Comparison of ENCODE assay signal across 10 cellular contexts in genomic region chr2:174617120-174617519, GRCh38. TPM values are rescaled to one million over a fixed set of nuclear protein-coding genes. Genes with fewer than 3 reads are reported as not detected.
A peak's percentile ranks its signal among the peaks of the same experiment; 100 is the strongest.
DNase-seq lines count a peak whose midpoint lies in the region; ATAC-seq and TF ChIP-seq lines count a peak whose summit lies in the region.
"Had no signal": no experiment of that assay in that cellular context is flagged by ENCODE, and none has a peak within 500 bp of the region (broad histone marks: within the 10 kb centered on the region; RNA-seq: fewer than 3 reads in every experiment).

No MANE protein-coding gene starts in this region.

- peaks cover 7 to 23% of the 10 kb centered on the region in 2 experiments for H3K79me1 ChIP-seq in IMR-90 (ENCODE audit: low read depth in 1 of 2, low read length in 2 of 2)

- POLR2A ChIA-PET in IMR-90 (lab: Charles Lee; ENCODE audit: unreplicated experiment) = no interaction called here
- POLR2A ChIA-PET in naive thymus-derived CD8-positive, alpha-beta T cell (lab: Charles Lee) = interaction anchor here (0.6 to 2.6 kb wide), 3 partner anchors 23 to 157 kb away, joined by 5 to 18 read pairs (median 7); no protein-coding TSS in a partner anchor

- H3K9me3 Mint-ChIP-seq in naive thymus-derived CD8-positive, alpha-beta T cell = no peaks in the 10 kb centered on the region

- no peak overlapping the region for H3K9ac ChIP-seq in BLaER1 treated with 17β-estradiol and CSF1 and Interleukin-3, amounts not matched to agents 10 nM and 100 nM
- H3K9ac ChIP-seq in IMR-90 (ENCODE audit: low read depth, low read length) = no peak overlapping the region

- no peak overlapping the region for H3K4me3 ChIP-seq in BLaER1 treated with 17β-estradiol and CSF1 and Interleukin-3, amounts not matched to agents 10 nM and 100 nM
- H3K4me3 ChIP-seq in IMR-90 (ENCODE audit: insufficient read depth, low read depth, low read length) = no peak overlapping the region
- no peak overlapping the region for H3K4me3 ChIP-seq in brain microvascular endothelial cell (ENCODE audit: low read depth, low read length)

- no peak overlapping the region for H3K27ac ChIP-seq in BLaER1 treated with 17β-estradiol and CSF1 and Interleukin-3, amounts not matched to agents 10 nM and 100 nM
- H3K27ac ChIP-seq in IMR-90 (ENCODE audit: insufficient read depth, low read length) (no peak overlapping the region), brain microvascular endothelial cell (no peak overlapping the region)

- peaks cover 4 to 55% (median 7%) of the 10 kb centered on the region in 3 donors for H3K36me3 Mint-ChIP-seq in naive thymus-derived CD8-positive, alpha-beta T cell

- no peaks in the 10 kb centered on the region for H3K27me3 Mint-ChIP-seq in naive thymus-derived CD8-positive, alpha-beta T cell

- H3K9me1 ChIP-seq in IMR-90 (ENCODE audit: insufficient read depth, low read length) = peaks cover 12% of the 10 kb centered on the region

- peak overlapping the region; percentile 18 to 90 (median 81) for H3K27ac Mint-ChIP-seq in naive thymus-derived CD8-positive, alpha-beta T cell

- H2AK9ac ChIP-seq in IMR-90 (replicated peaks; ENCODE audit: low read depth, low read length, poor library complexity) = no peak overlapping the region

- H2AK5ac ChIP-seq in IMR-90 (ENCODE audit: low read depth, low read length) = no peak overlapping the region

- H3K4me3 Mint-ChIP-seq in naive thymus-derived CD8-positive, alpha-beta T cell = peak overlapping the region in 9 of 10 donors; percentile 18 to 72 (median 65)

- ATAC-seq in IMR-90 (ENCODE audit: low read depth) (no peak), HG03196 (IDR thresholded peaks at IDR 0.05; ENCODE audit: unreplicated experiment) (no peak)
- ATAC-seq in naive thymus-derived CD8-positive, alpha-beta T cell = no peak

- H3K23ac ChIP-seq in IMR-90 (ENCODE audit: low read depth, low read length) = no peak overlapping the region

- peaks cover 0 to 82% (median 0%) of the 10 kb centered on the region in 11 experiments; a peak in 3 of 22 replicates for H4K20me1 ChIP-seq in BLaER1 treated with 17β-estradiol and CSF1 and Interleukin-3, amounts not matched to agents 10 nM and 100 nM
- H4K20me1 ChIP-seq in IMR-90 (ENCODE audit: insufficient read depth, low read length) = peaks cover 8% of the 10 kb centered on the region; the same call in 1 of the 2 replicates

- H3K18ac ChIP-seq in IMR-90 (ENCODE audit: low read depth, low read length) = no peak overlapping the region

- no peak for TF ChIP-seq RAD21 in IMR-90 (IDR thresholded peaks at IDR 0.05; ENCODE audit: low read length)

- no peak for DNase-seq in IMR-90
- DNase-seq in brain microvascular endothelial cell = no peak
- no peak for DNase-seq in naive thymus-derived CD8-positive, alpha-beta T cell
- DNase-seq in NCI-H2196 treated with DMSO at 0.1 percent for 48 hours (lab: John Stamatoyannopoulos, UW; ENCODE audit: unreplicated experiment) = no peak
- DNase-seq in mesenteric fat pad (ENCODE audit: low spot score) = no peak
- no peak for DNase-seq in mucosa of gallbladder (ENCODE audit: low spot score)
- DNase-seq: NCI-H510A treated with DMSO at 0.1 percent for 48 hours; stimulated activated CD4-positive, alpha-beta T cell treated with anti-CD3 and anti-CD28 coated beads, Interleukin-4, amount 100 ng/mL, for 4 hours had no signal

- no peak overlapping the region for H4K91ac ChIP-seq in IMR-90 (ENCODE audit: insufficient read depth, low read depth, low read length)

- CTCF ChIA-PET in IMR-90 (lab: Yijun Ruan, JAX) = no interaction called here

- no CpG with 5 or more reads among the region's 2 CpGs for WGBS in IMR-90 (ENCODE audit: extremely low coverage in 2 of 2, insufficient read length in 1 of 2), 2 experiments

- H2BK120ac ChIP-seq in IMR-90 (ENCODE audit: low read depth, low read length) = no peak overlapping the region

- H3K56ac ChIP-seq in IMR-90 (ENCODE audit: extremely low read depth, insufficient read depth, low read length) = no peak overlapping the region

- dilution Hi-C loops in IMR-90 (cut with HindIII; ENCODE audit: low sequenced_read_pairs, unreplicated experiment) = no loop called here

- H4K5ac ChIP-seq in IMR-90 (ENCODE audit: low read depth, low read length) = no peak overlapping the region; the same call in 1 of the 2 replicates

- no peaks in the 10 kb centered on the region for H3K27me3 ChIP-seq in BLaER1 treated with 17β-estradiol and CSF1 and Interleukin-3, amounts not matched to agents 10 nM and 100 nM
- no peaks in the 10 kb centered on the region for H3K27me3 ChIP-seq in IMR-90 (ENCODE audit: control insufficient read depth, insufficient read depth, low read length)
- H3K27me3 ChIP-seq in brain microvascular endothelial cell (replicated peaks) = no peaks in the 10 kb centered on the region

- no peak for TF ChIP-seq CTCF in IMR-90 (conservative IDR thresholded peaks at IDR 0.05; ENCODE audit: low read depth, low read length)
- TF ChIP-seq CTCF in brain microvascular endothelial cell (IDR thresholded peaks at IDR 0.05; ENCODE audit: low read depth, low read length, missing control alignments) = peak; percentile 18

- no peak overlapping the region for H2BK20ac ChIP-seq in IMR-90 (ENCODE audit: low read depth, low read length)

- peaks cover 0 to 61% (median 0%) of the 10 kb centered on the region in 11 experiments; a peak in 8 of 22 replicates for H3K36me3 ChIP-seq in BLaER1 treated with 17β-estradiol and CSF1 and Interleukin-3, amounts not matched to agents 10 nM and 100 nM
- H3K36me3 ChIP-seq in IMR-90 (ENCODE audit: control insufficient read depth, insufficient read depth, low read length) (no peaks in the 10 kb centered on the region; the same call in 1 of the 2 replicates), brain microvascular endothelial cell (replicated peaks) (no peaks in the 10 kb centered on the region)

- H3K4me1 Mint-ChIP-seq in naive thymus-derived CD8-positive, alpha-beta T cell = peaks cover 35 to 88% (median 79%) of the 10 kb centered on the region in 4 donors

- no peak overlapping the region for H4K8ac ChIP-seq in IMR-90 (ENCODE audit: low read depth in 2 of 2, low read length in 2 of 2)

- intact Hi-C loops in IMR-90 (cut with micrococcal nuclease) = no loop called here

- H3K9me3 ChIP-seq in BLaER1 treated with 17β-estradiol and CSF1 and Interleukin-3, amounts not matched to agents 10 nM and 100 nM (replicated peaks in 1 of 11) = no peaks in the 10 kb centered on the region
- no peaks in the 10 kb centered on the region for H3K9me3 ChIP-seq in IMR-90 (ENCODE audit: control insufficient read depth, insufficient read depth, low read length)

- H3K14ac ChIP-seq in IMR-90 (replicated peaks; ENCODE audit: low read depth, low read length) = 0 out of 2 replicates have a peak overlapping the region, but pooled peaks have one; percentile 23

- in situ Hi-C loops in IMR-90 (cut with MboI; ENCODE audit: low sequenced_read_pairs) = no loop called here
- in situ Hi-C loops in brain microvascular endothelial cell (cut with HindIII; ENCODE audit: low pct_ligation_motif_present, low sequenced_read_pairs) = no loop called here

- no peak overlapping the region for H3K4ac ChIP-seq in IMR-90 (ENCODE audit: low read depth, low read length)

- no peak overlapping the region for H2BK15ac ChIP-seq in IMR-90 (ENCODE audit: low read depth, low read length)

- no TSS peak for BruUV-seq in IMR-90 (replicated peaks; lab: Mats Ljungman, UMichigan)

- H3K4me2 ChIP-seq in BLaER1 treated with 17β-estradiol and CSF1 and Interleukin-3, amounts not matched to agents 10 nM and 100 nM = peak overlapping the region in 7 of 11 experiments; percentile 17 to 87 (median 60); a peak in 11 of 22 replicates
- H3K4me2 ChIP-seq in IMR-90 (ENCODE audit: low read depth, low read length) = no peak overlapping the region

- H2AFZ ChIP-seq in IMR-90 (replicated peaks; ENCODE audit: low read length, poor library complexity) = no peak overlapping the region

- peaks cover 21 to 60% (median 23%) of the 10 kb centered on the region in 10 experiments for H3K4me1 ChIP-seq in BLaER1 treated with 17β-estradiol and CSF1 and Interleukin-3, amounts not matched to agents 10 nM and 100 nM
- H3K4me1 ChIP-seq in IMR-90 (ENCODE audit: control insufficient read depth, insufficient read depth, low read length) = peaks cover 12% of the 10 kb centered on the region

- no peak overlapping the region for H2BK5ac ChIP-seq in IMR-90 (ENCODE audit: low read depth, low read length, poor library complexity, severe bottlenecking)

- TF ChIP-seq POLR2A in IMR-90 (IDR thresholded peaks at IDR 0.05; ENCODE audit: low read depth, low read length) = no peak

TF ChIP-seq in IMR-90, 13 proteins besides CTCF, POLR2A, EP300 and RAD21 (continues in another document):
- no peak for TF ChIP-seq RCOR1 (IDR thresholded peaks at IDR 0.05; ENCODE audit: insufficient replicate concordance, low read length)
- TF ChIP-seq MAZ (IDR thresholded peaks at IDR 0.05; ENCODE audit: borderline replicate concordance, low read depth, low read length) = no peak
- TF ChIP-seq FOS (IDR thresholded peaks at IDR 0.05; ENCODE audit: low read depth, low read length) = no peak
- TF ChIP-seq MXI1 (IDR thresholded peaks at IDR 0.05; ENCODE audit: borderline replicate concordance, low read depth, low read length) = no peak
- no peak for TF ChIP-seq CHD1 (IDR thresholded peaks at IDR 0.05; ENCODE audit: low read depth, low read length)
- no peak for TF ChIP-seq BHLHE40 (IDR thresholded peaks at IDR 0.05; ENCODE audit: low read depth, low read length)
- no peak for TF ChIP-seq MAFK (IDR thresholded peaks at IDR 0.05; ENCODE audit: low read depth, low read length)
- TF ChIP-seq, protein P1, sequence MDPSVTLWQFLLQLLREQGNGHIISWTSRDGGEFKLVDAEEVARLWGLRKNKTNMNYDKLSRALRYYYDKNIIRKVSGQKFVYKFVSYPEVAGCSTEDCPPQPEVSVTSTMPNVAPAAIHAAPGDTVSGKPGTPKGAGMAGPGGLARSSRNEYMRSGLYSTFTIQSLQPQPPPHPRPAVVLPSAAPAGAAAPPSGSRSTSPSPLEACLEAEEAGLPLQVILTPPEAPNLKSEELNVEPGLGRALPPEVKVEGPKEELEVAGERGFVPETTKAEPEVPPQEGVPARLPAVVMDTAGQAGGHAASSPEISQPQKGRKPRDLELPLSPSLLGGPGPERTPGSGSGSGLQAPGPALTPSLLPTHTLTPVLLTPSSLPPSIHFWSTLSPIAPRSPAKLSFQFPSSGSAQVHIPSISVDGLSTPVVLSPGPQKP (IDR thresholded peaks at IDR 0.05; ENCODE audit: borderline replicate concordance, low read depth, low read length) = no peak
- TF ChIP-seq NFE2L2 (IDR thresholded peaks at IDR 0.05; ENCODE audit: low read depth, low read length) = no peak
- TF ChIP-seq RFX5 (IDR thresholded peaks at IDR 0.05; ENCODE audit: low read depth, low read length) = no peak
- TF ChIP-seq SMC3 (IDR thresholded peaks at IDR 0.05; ENCODE audit: low read depth, low read length) = no peak

RNA-seq across cellular contexts. Expression of gene WIPF1, which starts 19.5 kb away (rescaled TPM):
- total RNA-seq in IMR-90 (2012; rRNA removed) (2.7 and 3.3 TPM in 2 replicates), mesenteric fat pad (84.0 TPM), mucosa of gallbladder (64.9 TPM)
- polyA plus RNA-seq in IMR-90 (2012; rRNA removed) = 13.5 and 14.2 TPM in 2 replicates
- 5.5 and 14.1 TPM in 2 replicates for polyA plus RNA-seq in IMR-90 (2012; cell fraction: cytosol; rRNA removed)
- 10.0 and 12.1 TPM in 2 replicates for polyA plus RNA-seq in IMR-90 (2012; cell fraction: nucleus; rRNA removed; ENCODE audit: low replicate concordance)
- total RNA-seq in naive thymus-derived CD8-positive, alpha-beta T cell = 100 to 1,000 TPM; 408 to 419 TPM
- polyA plus RNA-seq in naive thymus-derived CD8-positive, alpha-beta T cell = 100 to 1,000 TPM in 2 of 3 donors, 10 to 100 TPM in 1; 97.5 to 116 (median 103) TPM

Comparison
In these comparisons a context has a peak if more than half of its experiments do, and no peak if none do; other contexts are left out.
1. RNA of gene WIPF1, which starts 19.5 kb away (total RNA-seq): 408 to 419 TPM in naive thymus-derived CD8-positive, alpha-beta T cell, 84.0 TPM in mesenteric fat pad (single experiment) and 64.9 TPM in mucosa of gallbladder (single experiment); 2.7 to 3.3 TPM in IMR-90; every median in the first group is over 10 times any median in the second.